Comparison of ENCODE assay signal across 19 cellular contexts in genomic region chrX:136376713-136377112, GRCh38.
DNase-seq lines count a peak whose midpoint lies in the region; ATAC-seq, FAIRE-seq and TF ChIP-seq lines count a peak whose summit lies in the region.
"Had no signal": no experiment of that assay in that cellular context is flagged by ENCODE, and none has a peak within 500 bp of the region (broad histone marks: within the 10 kb centered on the region; RNA-seq: fewer than 3 reads in every experiment).

No MANE protein-coding gene starts in this region.

- no peaks in the 10 kb centered on the region for H3K27me3 ChIP-seq in astrocyte (ENCODE audit: insufficient read depth, low read length)
- H3K27me3 ChIP-seq in mesenchymal stem cell (ENCODE audit: control insufficient read depth in 1 of 2, insufficient read depth in 1 of 2, low read length in 2 of 2), result peaks cover 0 to 12% of the 10 kb centered on the region in 2 experiments

- H2AFZ ChIP-seq in astrocyte (ENCODE audit: low read depth, low read length) (no peak overlapping the region), mesenchymal stem cell (ENCODE audit: low read depth, low read length) (no peak overlapping the region)
- H2AFZ ChIP-seq: GM23248 had no signal

- H3K36me3 Mint-ChIP-seq in activated CD4-positive, alpha-beta T cell treated with anti-CD3 and anti-CD28 coated beads for 36 hours (ENCODE audit: low read depth), result no peaks in the 10 kb centered on the region
- no peaks in the 10 kb centered on the region for H3K36me3 Mint-ChIP-seq in astrocyte (ENCODE audit: low read depth, unreplicated experiment)
- H3K36me3 Mint-ChIP-seq: CD8-positive, alpha-beta T cell had no signal

- intact Hi-C loops in activated CD4-positive, alpha-beta T cell treated with anti-CD3 and anti-CD28 coated beads for 36 hours (cut with DNase I, micrococcal nuclease), result no loop called here

- no peak overlapping the region for H4K91ac ChIP-seq in mesenchymal stem cell (ENCODE audit: low read length)

- no peaks in the 10 kb centered on the region for H4K20me1 ChIP-seq in astrocyte (ENCODE audit: insufficient read depth, low read length)
- H4K20me1 ChIP-seq: BLaER1 treated with 17β-estradiol and CSF1 and Interleukin-3, amounts not matched to agents 10 nM and 100 nM had no signal

- no peak overlapping the region for H3K18ac ChIP-seq in mesenchymal stem cell (ENCODE audit: low read depth in 1 of 2, low read length in 2 of 2)

- no peaks in the 10 kb centered on the region for H3K36me3 ChIP-seq in astrocyte (ENCODE audit: insufficient read depth, low read length)
- no peaks in the 10 kb centered on the region for H3K36me3 ChIP-seq in mesenchymal stem cell (ENCODE audit: control insufficient read depth in 1 of 2, insufficient read depth in 2 of 2, low read depth in 1 of 2, low read length in 2 of 2)
- H3K36me3 ChIP-seq: BLaER1 treated with 17β-estradiol and CSF1 and Interleukin-3, amounts not matched to agents 10 nM and 100 nM; HAP-1 had no signal

- ATAC-seq in activated CD4-positive, alpha-beta T cell treated with anti-CD3 and anti-CD28 coated beads for 36 hours, result peak; percentile 77
- no peak for ATAC-seq in stimulated activated naive CD8-positive, alpha-beta T cell treated with anti-CD3 and anti-CD28 coated beads, Interleukin-15, amount 100 ng/mL, for 72 hours
- ATAC-seq: CD8-positive, alpha-beta T cell had no signal

- no peak for TF ChIP-seq CTCF in astrocyte (IDR thresholded peaks at IDR 0.05; ENCODE audit: insufficient read depth, low read depth, low read length)

- FAIRE-seq in astrocyte (lab: Jason Lieb, UNC), result peak; percentile 13
- FAIRE-seq: G401.6, GM12892 had no signal

- H3K9ac ChIP-seq in astrocyte (ENCODE audit: low read length) (no peak overlapping the region), mesenchymal stem cell (ENCODE audit: low read length) (no peak overlapping the region)
- H3K9ac ChIP-seq: BLaER1 treated with 17β-estradiol and CSF1 and Interleukin-3, amounts not matched to agents 10 nM and 100 nM; GM23248 had no signal

- H3K27me3 Mint-ChIP-seq in activated CD4-positive, alpha-beta T cell treated with anti-CD3 and anti-CD28 coated beads for 36 hours, result peaks cover 5% of the 10 kb centered on the region
- H3K27me3 Mint-ChIP-seq in astrocyte (ENCODE audit: low read depth, unreplicated experiment), result peaks cover 7% of the 10 kb centered on the region
- H3K27me3 Mint-ChIP-seq in stimulated activated naive CD8-positive, alpha-beta T cell treated with anti-CD3 and anti-CD28 coated beads, Interleukin-15, amount 100 ng/mL, for 72 hours, result peaks cover 14% of the 10 kb centered on the region
- H3K27me3 Mint-ChIP-seq: B cell had no signal

- H4K8ac ChIP-seq in mesenchymal stem cell (ENCODE audit: low read length), result no peak overlapping the region

- no peaks in the 10 kb centered on the region for H3K9me3 Mint-ChIP-seq in activated CD4-positive, alpha-beta T cell treated with anti-CD3 and anti-CD28 coated beads for 36 hours (ENCODE audit: low read depth)
- no peaks in the 10 kb centered on the region for H3K9me3 Mint-ChIP-seq in astrocyte (ENCODE audit: unreplicated experiment)
- H3K9me3 Mint-ChIP-seq in stimulated activated naive CD8-positive, alpha-beta T cell treated with anti-CD3 and anti-CD28 coated beads, Interleukin-15, amount 100 ng/mL, for 72 hours, result no peaks in the 10 kb centered on the region
- H3K9me3 Mint-ChIP-seq: CD8-positive, alpha-beta T cell had no signal

- no peak overlapping the region for H2BK120ac ChIP-seq in mesenchymal stem cell (ENCODE audit: low read depth, low read length)

- WGBS in mesenchymal stem cell, result 70% methylated on average over 2 of the region's 5 CpGs

- no peak overlapping the region for H2AK5ac ChIP-seq in mesenchymal stem cell (ENCODE audit: low read length, severe bottlenecking)

- H3K23ac ChIP-seq in mesenchymal stem cell (ENCODE audit: low read length in 2 of 2), result no peak overlapping the region

- H3K4me1 ChIP-seq in astrocyte (ENCODE audit: insufficient read depth, low read length) (no peaks in the 10 kb centered on the region), mesenchymal stem cell (ENCODE audit: control insufficient read depth, insufficient read depth, low read depth, low read length) (no peaks in the 10 kb centered on the region)
- H3K4me1 ChIP-seq: BLaER1 treated with 17β-estradiol and CSF1 and Interleukin-3, amounts not matched to agents 10 nM and 100 nM; HAP-1 had no signal

- peaks cover 6% of the 10 kb centered on the region for H3K4me1 Mint-ChIP-seq in activated CD4-positive, alpha-beta T cell treated with anti-CD3 and anti-CD28 coated beads for 36 hours
- no peaks in the 10 kb centered on the region for H3K4me1 Mint-ChIP-seq in astrocyte (ENCODE audit: low read depth, unreplicated experiment)
- H3K4me1 Mint-ChIP-seq in stimulated activated naive CD8-positive, alpha-beta T cell treated with anti-CD3 and anti-CD28 coated beads, Interleukin-15, amount 100 ng/mL, for 72 hours, result no peaks in the 10 kb centered on the region
- H3K4me1 Mint-ChIP-seq: B cell had no signal

- no peak overlapping the region for H3K27ac Mint-ChIP-seq in activated CD4-positive, alpha-beta T cell treated with anti-CD3 and anti-CD28 coated beads for 36 hours
- H3K27ac Mint-ChIP-seq in astrocyte (ENCODE audit: unreplicated experiment), result no peak overlapping the region
- no peak overlapping the region for H3K27ac Mint-ChIP-seq in stimulated activated naive CD8-positive, alpha-beta T cell treated with anti-CD3 and anti-CD28 coated beads, Interleukin-15, amount 100 ng/mL, for 72 hours
- H3K27ac Mint-ChIP-seq: B cell; CD8-positive, alpha-beta T cell had no signal

- H3K4ac ChIP-seq in mesenchymal stem cell (ENCODE audit: low read depth in 1 of 2, low read length in 2 of 2), result no peak overlapping the region

- H3K9me3 ChIP-seq in astrocyte (ENCODE audit: insufficient read depth, low read depth, low read length) (no peaks in the 10 kb centered on the region), mesenchymal stem cell (ENCODE audit: control insufficient read depth, low read length) (no peaks in the 10 kb centered on the region)
- H3K9me3 ChIP-seq: HAP-1 had no signal

- H3K4me2 ChIP-seq in astrocyte (ENCODE audit: low read length), result no peak overlapping the region
- H3K4me2 ChIP-seq in mesenchymal stem cell (ENCODE audit: low read length, poor library complexity, severe bottlenecking), result no peak overlapping the region
- H3K4me2 ChIP-seq: BLaER1 treated with 17β-estradiol and CSF1 and Interleukin-3, amounts not matched to agents 10 nM and 100 nM had no signal

- no peaks in the 10 kb centered on the region for H3K79me1 ChIP-seq in mesenchymal stem cell (replicated peaks; ENCODE audit: low read length, poor library complexity, severe bottlenecking)

- no peak for DNase-seq in activated CD4-positive, alpha-beta T cell treated with anti-CD3 and anti-CD28 coated beads for 36 hours
- DNase-seq in activated CD4-positive, alpha-beta T cell treated with anti-CD3 and anti-CD28 coated beads for 4 hours, result no peak
- DNase-seq in ELR (ENCODE audit: low read depth) (peak; percentile 2), NCI-H748 (lab: John Stamatoyannopoulos, UW; ENCODE audit: unreplicated experiment) (peak; percentile 63), astrocyte (ENCODE audit: low read depth) (no peak), mesenchymal stem cell (no peak)
- DNase-seq in stimulated activated naive CD8-positive, alpha-beta T cell treated with anti-CD3 and anti-CD28 coated beads, Interleukin-15, amount 100 ng/mL, for 72 hours, result no peak
- DNase-seq: CD8-positive, alpha-beta T cell; COR-L47; DMS 273 treated with DMSO at 0.1 percent for 48 hours; DMS53; DND-41; EL; GM23248 had no signal

- H2BK12ac ChIP-seq in mesenchymal stem cell (ENCODE audit: low read length in 2 of 2), result no peak overlapping the region

- no peak overlapping the region for H2BK5ac ChIP-seq in mesenchymal stem cell (ENCODE audit: low read depth, low read length, poor library complexity, severe bottlenecking)

- CTCF ChIA-PET in activated CD4-positive, alpha-beta T cell treated with anti-CD3 and anti-CD28 coated beads for 36 hours (lab: Charles Lee), result no interaction called here

- no peak overlapping the region for H3K14ac ChIP-seq in mesenchymal stem cell (ENCODE audit: low read length in 2 of 2)

- H3K4me3 Mint-ChIP-seq in activated CD4-positive, alpha-beta T cell treated with anti-CD3 and anti-CD28 coated beads for 36 hours, result no peak overlapping the region
- no peak overlapping the region for H3K4me3 Mint-ChIP-seq in astrocyte (ENCODE audit: unreplicated experiment)
- no peak overlapping the region for H3K4me3 Mint-ChIP-seq in stimulated activated naive CD8-positive, alpha-beta T cell treated with anti-CD3 and anti-CD28 coated beads, Interleukin-15, amount 100 ng/mL, for 72 hours
- H3K4me3 Mint-ChIP-seq: B cell; CD8-positive, alpha-beta T cell had no signal

- H2BK15ac ChIP-seq in mesenchymal stem cell (ENCODE audit: low read depth, poor library complexity, severe bottlenecking), result no peak overlapping the region

- POLR2A ChIA-PET in activated CD4-positive, alpha-beta T cell treated with anti-CD3 and anti-CD28 coated beads for 36 hours (lab: Charles Lee), result no interaction called here

- no peaks in the 10 kb centered on the region for H3K79me2 ChIP-seq in astrocyte (ENCODE audit: insufficient read depth, low read length)

- H3K4me3 ChIP-seq in astrocyte (ENCODE audit: insufficient read depth, low read depth, low read length) (no peak overlapping the region), mesenchymal stem cell (ENCODE audit: insufficient read depth in 1 of 2, low read depth in 1 of 2, low read length in 2 of 2) (no peak overlapping the region)
- H3K4me3 ChIP-seq: BLaER1 treated with 17β-estradiol and CSF1 and Interleukin-3, amounts not matched to agents 10 nM and 100 nM; GM23248; HAP-1 had no signal

- H3K27ac ChIP-seq in astrocyte (ENCODE audit: low read depth, low read length) (no peak overlapping the region), mesenchymal stem cell (ENCODE audit: low read length, poor library complexity, severe bottlenecking) (no peak overlapping the region)
- H3K27ac ChIP-seq: BLaER1 treated with 17β-estradiol and CSF1 and Interleukin-3, amounts not matched to agents 10 nM and 100 nM; GM23248 had no signal

Comparison
In these comparisons a context has a peak if more than half of its experiments do, and no peak if none do; other contexts are left out.
1. DNase-seq: peak in ELR (single experiment) and NCI-H748 (single experiment); none in activated CD4-positive, alpha-beta T cell treated with anti-CD3 and anti-CD28 coated beads for 36 hours (single experiment), activated CD4-positive, alpha-beta T cell treated with anti-CD3 and anti-CD28 coated beads for 4 hours (0 of 2), astrocyte (single experiment), mesenchymal stem cell (single experiment) and stimulated activated naive CD8-positive, alpha-beta T cell treated with anti-CD3 and anti-CD28 coated beads, Interleukin-15, amount 100 ng/mL, for 72 hours (0 of 2).